In genomic region chr4:112637552-112637866, GRCh38 we compare ENCODE assay signal across 8 cellular contexts. TPM values are rescaled to one million over a fixed set of nuclear protein-coding genes. Genes with fewer than 3 reads are reported as not detected.
DNase-seq lines count a peak whose midpoint lies in the region; ATAC-seq and TF ChIP-seq lines count a peak whose summit lies in the region.

No MANE protein-coding gene starts in this region.

- no peaks in the 10 kb centered on the region for H3K9me3 ChIP-seq in left ventricle myocardium inferior (replicated peaks)

- intact Hi-C loops in left ventricle myocardium inferior (cut with micrococcal nuclease), result no loop called here

- peaks cover 6% of the 10 kb centered on the region for H3K36me3 ChIP-seq in left ventricle myocardium inferior

- ATAC-seq in GM21515 (IDR thresholded peaks at IDR 0.05; ENCODE audit: unreplicated experiment) (peak; percentile 1), HG02678 (IDR thresholded peaks at IDR 0.05; ENCODE audit: unreplicated experiment) (no peak), GM21360 (IDR thresholded peaks at IDR 0.05; ENCODE audit: unreplicated experiment) (no peak)

- peaks cover 61% of the 10 kb centered on the region for H3K4me1 ChIP-seq in left ventricle myocardium inferior

- peak overlapping the region; percentile 82 for H3K4me3 ChIP-seq in left ventricle myocardium inferior

- no peak for TF ChIP-seq CTCF in left ventricle myocardium inferior (IDR thresholded peaks at IDR 0.05; ENCODE audit: borderline replicate concordance)

- DNase-seq in RKO (ENCODE audit: low spot score), result peak; percentile 21
- no peak for DNase-seq in left ventricle myocardium inferior
- DNase-seq in substantia nigra (lab: John Stamatoyannopoulos, UW), result no peak
- DNase-seq in stimulated activated CD4-positive, alpha-beta T cell treated with anti-CD3 and anti-CD28 coated beads, Interleukin-2, amount 100 ng/mL, for 24 hours, result no peak
- DNase-seq in activated gamma-delta T cell (lab: John Stamatoyannopoulos, UW), result no peak

- H3K27ac ChIP-seq in left ventricle myocardium inferior (replicated peaks), result peak overlapping the region; percentile 98
- peak overlapping the region; percentile 98 for H3K27ac ChIP-seq in substantia nigra (ENCODE audit: low read depth, low read length, poor library complexity, severe bottlenecking)

- no peaks in the 10 kb centered on the region for H3K27me3 ChIP-seq in left ventricle myocardium inferior (ENCODE audit: low read depth)

RNA-seq across cellular contexts. Expression of gene LARP7, which starts 0.6 kb away (rescaled TPM):
- total RNA-seq in left ventricle myocardium inferior, result 62.0 TPM

RNA-seq across cellular contexts. Expression of gene ZGRF1, which starts 0.8 kb away (rescaled TPM):
- total RNA-seq in left ventricle myocardium inferior, result 2.7 TPM
